ENCODE assay signal across 18 cellular contexts in the genomic region with DNA sequence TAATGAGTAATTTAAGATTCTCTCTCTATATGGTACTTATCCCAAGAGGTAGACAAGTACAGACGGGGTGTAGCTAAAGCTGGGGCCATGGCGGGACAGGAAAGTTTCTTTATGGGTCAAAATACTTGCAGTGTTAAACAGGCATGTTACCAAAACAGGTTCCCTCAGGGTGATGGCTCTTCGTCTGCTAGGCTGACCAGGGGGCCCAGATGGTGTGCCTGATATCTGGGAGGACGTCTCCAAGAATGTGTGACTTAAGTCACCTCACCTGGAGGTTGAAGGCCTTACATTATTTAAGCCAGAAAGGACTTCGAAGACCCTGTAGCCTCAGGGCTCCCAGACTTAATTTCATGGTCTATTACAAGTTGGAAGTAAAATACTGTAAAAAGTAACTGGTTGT. TPM values are rescaled to one million over a fixed set of nuclear protein-coding genes. Genes with fewer than 3 reads are reported as not detected.
DNase-seq lines count a peak whose midpoint lies in the region; ATAC-seq and TF ChIP-seq lines count a peak whose summit lies in the region.
"Had no signal": no experiment of that assay in that cellular context is flagged by ENCODE, and none has a peak within 500 bp of the region (broad histone marks: within the 10 kb centered on the region; RNA-seq: fewer than 3 reads in every experiment).

No MANE protein-coding gene starts in this region.

- peaks cover 28% of the 10 kb centered on the region for H3K4me1 Mint-ChIP-seq in endothelial cell (ENCODE audit: unreplicated experiment)
- peaks cover 18% of the 10 kb centered on the region for H3K4me1 Mint-ChIP-seq in osteocyte (ENCODE audit: unreplicated experiment)

- H3K9me3 ChIP-seq in Peyer's patch (no peaks in the 10 kb centered on the region), tibial nerve (no peaks in the 10 kb centered on the region)
- H3K9me3 ChIP-seq: pancreas had no signal

- H3K36me3 ChIP-seq in Peyer's patch, result no peaks in the 10 kb centered on the region
- H3K36me3 ChIP-seq in tibial nerve, result no peaks in the 10 kb centered on the region
- H3K36me3 ChIP-seq: pancreas had no signal

- TF ChIP-seq CTCF in Peyer's patch (IDR thresholded peaks at IDR 0.05) (no peak), endothelial cell (IDR thresholded peaks at IDR 0.05; ENCODE audit: unreplicated experiment) (no peak), osteocyte (IDR thresholded peaks at IDR 0.05) (no peak), tibial nerve (IDR thresholded peaks at IDR 0.05) (no peak)

- H3K27ac ChIP-seq in Peyer's patch, result peak overlapping the region in 3 of 4 donors; percentile 24 to 76 (median 45)
- peak overlapping the region; percentile 67 to 96 (median 84) for H3K27ac ChIP-seq in tibial nerve

- no peaks in the 10 kb centered on the region for H3K9me3 Mint-ChIP-seq in endothelial cell (ENCODE audit: unreplicated experiment)
- H3K9me3 Mint-ChIP-seq in osteocyte (ENCODE audit: unreplicated experiment), result no peaks in the 10 kb centered on the region
- H3K9me3 Mint-ChIP-seq: H9; stimulated activated naive CD8-positive, alpha-beta T cell treated with anti-CD3 and anti-CD28 coated beads, Interleukin-15, Interleukin-2, amounts not matched to agents 100 ng/mL and 50 ng/mL, for 24 hours had no signal

- 85 to 87% methylated on average over 5 of the region's 5 CpGs for WGBS in tibial nerve, 2 donors

- H3K27me3 Mint-ChIP-seq in endothelial cell (ENCODE audit: unreplicated experiment), result peaks cover 2% of the 10 kb centered on the region
- peaks cover 1% of the 10 kb centered on the region for H3K27me3 Mint-ChIP-seq in osteocyte (ENCODE audit: unreplicated experiment)

- peaks cover 3% of the 10 kb centered on the region for H3K36me3 Mint-ChIP-seq in endothelial cell (ENCODE audit: low read depth, unreplicated experiment)
- H3K36me3 Mint-ChIP-seq in osteocyte (ENCODE audit: unreplicated experiment), result no peaks in the 10 kb centered on the region

- no peak for TF ChIP-seq POLR2A in Peyer's patch (IDR thresholded peaks at IDR 0.05)
- no peak for TF ChIP-seq POLR2A in tibial nerve (IDR thresholded peaks at IDR 0.05)

- H3K27ac Mint-ChIP-seq in endothelial cell (ENCODE audit: unreplicated experiment) (peak overlapping the region; percentile 83), osteocyte (ENCODE audit: unreplicated experiment) (peak overlapping the region; percentile 29)
- H3K27ac Mint-ChIP-seq: H9; stimulated activated naive CD8-positive, alpha-beta T cell treated with anti-CD3 and anti-CD28 coated beads, Interleukin-15, Interleukin-2, amounts not matched to agents 100 ng/mL and 50 ng/mL, for 24 hours had no signal

- H3K4me3 ChIP-seq in Peyer's patch, result no peak overlapping the region
- H3K4me3 ChIP-seq in tibial nerve, result no peak overlapping the region
- H3K4me3 ChIP-seq: pancreas had no signal

- no peak for DNase-seq in Peyer's patch
- DNase-seq in endothelial cell (ENCODE audit: low spot score), result no peak
- no peak for DNase-seq in osteocyte (ENCODE audit: extremely low spot score, unreplicated experiment)
- DNase-seq in tibial nerve (ENCODE audit: low spot score in 2 of 2), result no peak
- DNase-seq in NOMO-1 treated with dmso at 0.1 percent for 144 hours (lab: John Stamatoyannopoulos, UW; ENCODE audit: unreplicated experiment), result no peak
- no peak for DNase-seq in AG08396 (ENCODE audit: low spot score)
- DNase-seq: activated CD4-positive, alpha-beta T cell treated with anti-CD3 and anti-CD28 coated beads for 48 hours; activated CD8-positive, alpha-beta memory T cell treated with anti-CD3 and anti-CD28 coated beads, Interleukin-2, amount 50 U/mL, for 48 hours; activated gamma-delta T cell treated with Interleukin-2 at 50 U/mL for 16 hours; cortex of kidney; H9; NCI-H1694; NCI-H510A; pancreas had no signal

- ATAC-seq in GM19463 (IDR thresholded peaks at IDR 0.05; ENCODE audit: unreplicated experiment), result no peak

- H3K4me3 Mint-ChIP-seq in endothelial cell (ENCODE audit: unreplicated experiment), result no peak overlapping the region
- H3K4me3 Mint-ChIP-seq in osteocyte (ENCODE audit: unreplicated experiment), result no peak overlapping the region
- H3K4me3 Mint-ChIP-seq: H9; stimulated activated naive CD8-positive, alpha-beta T cell treated with anti-CD3 and anti-CD28 coated beads, Interleukin-15, Interleukin-2, amounts not matched to agents 100 ng/mL and 50 ng/mL, for 24 hours had no signal

- TF ChIP-seq EP300 in tibial nerve (IDR thresholded peaks at IDR 0.05), result no peak

- H3K4me1 ChIP-seq in Peyer's patch (peaks cover 0 to 26% (median 4%) of the 10 kb centered on the region in 4 donors), tibial nerve (peaks cover 0 to 63% (median 34%) of the 10 kb centered on the region in 4 donors)

- H3K27me3 ChIP-seq in Peyer's patch, result no peaks in the 10 kb centered on the region
- H3K27me3 ChIP-seq in tibial nerve, result no peaks in the 10 kb centered on the region
- H3K27me3 ChIP-seq: pancreas had no signal

RNA-seq across cellular contexts. Expression of gene FMOD, which starts 52.7 kb away (rescaled TPM):
- total RNA-seq in Peyer's patch (10 to 100 TPM; 10.5 to 33.8 (median 12.2) TPM), endothelial cell (ENCODE audit: unreplicated experiment) (not detected), osteocyte (not detected in 2 replicates), tibial nerve (100 to 1,000 TPM in 2 of 4 donors, 10 to 100 TPM in 2; 73.9 to 203 (median 102) TPM)
- total RNA-seq: astrocyte, H9, HT-29 had no signal

Comparison
In these comparisons a context has a peak if more than half of its experiments do, and no peak if none do; other contexts are left out.
1. RNA of gene FMOD, which starts 52.7 kb away (total RNA-seq): 73.9 to 203 TPM in tibial nerve and 10.5 to 33.8 TPM in Peyer's patch; not detected in endothelial cell (single experiment) and not detected in osteocyte; every median in the first group is over 10 times any median in the second.